19 cellular contexts compared by ENCODE assay signal in the genomic region with DNA sequence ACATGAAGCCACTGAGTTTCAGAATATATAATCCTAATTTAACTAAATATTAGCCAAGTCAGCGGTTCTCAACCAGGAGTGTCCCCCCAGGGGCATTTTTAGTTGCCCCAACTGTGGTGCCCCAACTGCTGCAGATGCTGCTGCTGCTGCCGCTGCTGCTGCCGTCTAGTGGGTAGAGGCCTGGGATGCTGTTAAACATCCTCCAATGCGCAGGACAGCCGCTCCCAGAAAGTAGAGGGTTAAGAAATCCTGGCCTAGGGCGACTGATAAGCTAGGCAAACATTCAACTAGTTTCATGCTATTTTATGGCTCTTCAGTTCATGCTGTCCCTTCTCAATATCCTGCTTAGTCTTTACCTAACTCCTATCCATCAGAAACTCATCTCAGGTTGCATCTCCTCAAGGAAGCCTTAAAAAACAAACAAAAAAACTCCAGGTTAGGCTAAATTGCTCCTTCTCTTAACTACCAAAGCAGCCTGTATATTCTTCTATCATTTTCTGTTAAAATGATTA. TPM values are rescaled to one million over a fixed set of nuclear protein-coding genes. Genes with fewer than 3 reads are reported as not detected.
DNase-seq lines count a peak whose midpoint lies in the region; TF ChIP-seq lines count a peak whose summit lies in the region.
"Had no signal": no experiment of that assay in that cellular context is flagged by ENCODE, and none has a peak within 500 bp of the region (broad histone marks: within the 10 kb centered on the region; RNA-seq: fewer than 3 reads in every experiment).

No MANE protein-coding gene starts in this region.

- no peak overlapping the region for H3K4ac ChIP-seq in mesendoderm (ENCODE audit: low read depth, low read length)

- no peaks in the 10 kb centered on the region for H3K79me1 ChIP-seq in mesendoderm (ENCODE audit: low read length)

- no peak overlapping the region for H2AK5ac ChIP-seq in mesendoderm (ENCODE audit: low read length)

- H3K27me3 ChIP-seq in endocrine pancreas (ENCODE audit: control insufficient read depth, insufficient read depth, low read length) (no peaks in the 10 kb centered on the region), mesendoderm (ENCODE audit: insufficient read depth, low read length, poor library complexity) (no peaks in the 10 kb centered on the region), spleen (replicated peaks in 1 of 7) (no peaks in the 10 kb centered on the region)
- H3K27me3 ChIP-seq: adrenal gland, heart right ventricle had no signal

- no peaks in the 10 kb centered on the region for H3K79me2 ChIP-seq in mesendoderm (ENCODE audit: control insufficient read depth, insufficient read depth, low read length)

- no peaks in the 10 kb centered on the region for H3K9me3 ChIP-seq in endocrine pancreas (ENCODE audit: control insufficient read depth, low read length)
- no peaks in the 10 kb centered on the region for H3K9me3 ChIP-seq in spleen
- H3K9me3 ChIP-seq: adrenal gland, heart right ventricle, thoracic aorta had no signal

- no peak for TF ChIP-seq CTCF in spleen (IDR thresholded peaks at IDR 0.05 in 8 of 11, conservative IDR thresholded peaks at IDR 0.05 in 3 of 11)

- no peak overlapping the region for H2BK5ac ChIP-seq in mesendoderm (ENCODE audit: low read length)

- peak; percentile 69 for DNase-seq in ACHN
- DNase-seq in HuH-7.5 (ENCODE audit: low spot score) = peak; percentile 37
- DNase-seq in mesendoderm = peak; percentile 60
- no peak for DNase-seq in spleen
- DNase-seq in SIG-M5 treated with dmso at 0.1 percent for 504 hours (lab: John Stamatoyannopoulos, UW; ENCODE audit: unreplicated experiment) = no peak
- DNase-seq in SK-N-DZ (ENCODE audit: low spot score) = no peak
- DNase-seq in SW 1271 (lab: John Stamatoyannopoulos, UW) = no peak
- DNase-seq: adrenal gland; heart right ventricle; left cardiac atrium; MV-4-11; naive B cell; NCI-H2107; SHP77 treated with DMSO at 0.1 percent for 48 hours; stimulated activated CD4-positive, alpha-beta T cell treated with anti-CD3 and anti-CD28 coated beads, Interleukin-2, amount 100 ng/mL, for 48 hours; stimulated activated CD8-positive, alpha-beta memory T cell treated with anti-CD3 and anti-CD28 coated beads, Interleukin-4, amount 100 ng/mL, for 48 hours had no signal

- in situ Hi-C loops in ACHN (cut with HindIII; ENCODE audit: low pct_ligation_motif_present, low pct_unique_long_range_greater_than_20kb, low sequenced_read_pairs) = no loop called here

- H3K36me3 ChIP-seq in endocrine pancreas (ENCODE audit: control insufficient read depth, insufficient read depth, low read length) (no peaks in the 10 kb centered on the region), mesendoderm (ENCODE audit: control insufficient read depth, insufficient read depth, low read length) (no peaks in the 10 kb centered on the region), spleen (peaks cover 0 to 14% (median 0%) of the 10 kb centered on the region in 6 donors)
- H3K36me3 ChIP-seq: adrenal gland, thoracic aorta had no signal

- no peak overlapping the region for H3K18ac ChIP-seq in mesendoderm (ENCODE audit: low read length)

- H2BK120ac ChIP-seq in mesendoderm (ENCODE audit: low read depth, low read length) = no peak overlapping the region

- no peak overlapping the region for H3K9ac ChIP-seq in endocrine pancreas (ENCODE audit: control insufficient read depth, insufficient read depth, low read length)
- no peak overlapping the region for H3K9ac ChIP-seq in mesendoderm (ENCODE audit: low read length)

- H4K8ac ChIP-seq in mesendoderm (ENCODE audit: low read depth, low read length) = no peak overlapping the region

- no peak overlapping the region for H3K4me2 ChIP-seq in mesendoderm (ENCODE audit: low read length)

- H3K23ac ChIP-seq in mesendoderm (ENCODE audit: low read length) = no peak overlapping the region

- H3K27ac ChIP-seq in mesendoderm (ENCODE audit: low read depth, low read length) (no peak overlapping the region), spleen (no peak overlapping the region)
- H3K27ac ChIP-seq: adrenal gland, heart right ventricle, thoracic aorta had no signal

- intact Hi-C loops in spleen (cut with DNase I; ENCODE audit: low total_unique reads) = no loop called here

- no CpG with 5 or more reads among the region's 6 CpGs for WGBS in mesendoderm (ENCODE audit: extremely low coverage, insufficient coverage, low lambda C conversion rate)
- 89 to 94% (median 93%) methylated on average over 6 of the region's 6 CpGs for WGBS in spleen, 5 donors

- TF ChIP-seq POLR2A in spleen (IDR thresholded peaks at IDR 0.05) = no peak

- no peak overlapping the region for H4K5ac ChIP-seq in mesendoderm (ENCODE audit: low read length)

- no peak overlapping the region for H3K56ac ChIP-seq in mesendoderm (ENCODE audit: low read length)

- H3K4me1 ChIP-seq in endocrine pancreas (ENCODE audit: control insufficient read depth, insufficient read depth, low read length) (peaks cover 54% of the 10 kb centered on the region), mesendoderm (ENCODE audit: control insufficient read depth, low read depth, low read length) (peaks cover 2% of the 10 kb centered on the region), spleen (peaks cover 0 to 15% (median 6%) of the 10 kb centered on the region in 6 donors)

- H2BK15ac ChIP-seq in mesendoderm (replicated peaks; ENCODE audit: low read depth) = no peak overlapping the region

- peak overlapping the region; percentile 35 for H3K4me3 ChIP-seq in endocrine pancreas (ENCODE audit: control insufficient read depth, insufficient read depth, low read length)
- no peak overlapping the region for H3K4me3 ChIP-seq in mesendoderm (ENCODE audit: low read length)
- no peak overlapping the region for H3K4me3 ChIP-seq in spleen
- H3K4me3 ChIP-seq: adrenal gland, heart right ventricle, thoracic aorta had no signal

RNA-seq across cellular contexts. Expression of a gene that starts 9.9 kb away (rescaled TPM):
- polyA plus RNA-seq in mesendoderm (2013, experiment 1 of 2) = 10.7 TPM
- 11.6 TPM for polyA plus RNA-seq in mesendoderm (2013, experiment 2 of 2)
- 10 to 100 TPM; 38.7 to 76.6 (median 48.1) TPM for total RNA-seq in spleen
- 10 to 100 TPM; 19.2 to 23.8 (median 21.0) TPM for polyA plus RNA-seq in spleen
- polyA plus RNA-seq in SK-N-DZ (2014; cell fraction: cytosol; rRNA removed) = 16.8 and 20.4 TPM in 2 replicates
- polyA plus RNA-seq in SK-N-DZ (2014; cell fraction: nucleus; rRNA removed) = 12.6 and 18.7 TPM in 2 replicates

RNA-seq across cellular contexts. Expression of a gene that starts 10.3 kb away (rescaled TPM):
- 40.0 TPM for polyA plus RNA-seq in mesendoderm (2013, experiment 1 of 2)
- polyA plus RNA-seq in mesendoderm (2013, experiment 2 of 2) = 40.0 TPM
- 10 to 100 TPM; 23.0 to 31.1 (median 29.4) TPM for total RNA-seq in spleen
- polyA plus RNA-seq in spleen = 10 to 100 TPM; 34.6 to 47.4 (median 46.1) TPM
- 34.7 and 37.4 TPM in 2 replicates for polyA plus RNA-seq in SK-N-DZ (2014; cell fraction: cytosol; rRNA removed)
- 20.6 and 29.8 TPM in 2 replicates for polyA plus RNA-seq in SK-N-DZ (2014; cell fraction: nucleus; rRNA removed)

RNA-seq across cellular contexts. Expression of a gene that starts 12.6 kb away (rescaled TPM):
- 0.18 TPM for polyA plus RNA-seq in mesendoderm (2013, experiment 1 of 2)
- 0.14 TPM for polyA plus RNA-seq in mesendoderm (2013, experiment 2 of 2)
- total RNA-seq in spleen = under 1 TPM in 4 of 7 donors, not detected in 3; 0.12 to 0.40 (median 0.29) TPM
- under 1 TPM in 2 of 3 donors, not detected in 1; 0.04 to 0.12 TPM for polyA plus RNA-seq in spleen
- polyA plus RNA-seq in SK-N-DZ (2014; cell fraction: cytosol; rRNA removed) = not detected in 2 replicates
- polyA plus RNA-seq in SK-N-DZ (2014; cell fraction: nucleus; rRNA removed) = not detected in 2 replicates
- total RNA-seq: HT-29 had no signal

Comparison
In these comparisons a context has a peak if more than half of its experiments do, and no peak if none do; other contexts are left out.
1. DNase-seq: peak in ACHN (single experiment), HuH-7.5 (single experiment) and mesendoderm (single experiment); none in spleen (single experiment), SIG-M5 treated with dmso at 0.1 percent for 504 hours (single experiment), SK-N-DZ (single experiment) and SW 1271 (0 of 2).